In genomic region chr2:143171817-143172216, GRCh38 we compare ENCODE assay signal across 12 cellular contexts. TPM values are rescaled to one million over a fixed set of nuclear protein-coding genes. Genes with fewer than 3 reads are reported as not detected.
DNase-seq lines count a peak whose midpoint lies in the region; ATAC-seq, FAIRE-seq and TF ChIP-seq lines count a peak whose summit lies in the region.
"Had no signal": no experiment of that assay in that cellular context is flagged by ENCODE, and none has a peak within 500 bp of the region (broad histone marks: within the 10 kb centered on the region; RNA-seq: fewer than 3 reads in every experiment).

No MANE protein-coding gene starts in this region.

- no peaks in the 10 kb centered on the region for H3K4me1 ChIP-seq in HCT116 (ENCODE audit: control insufficient read depth in 1 of 2, insufficient read depth in 2 of 2, low read length in 2 of 2)
- H3K4me1 ChIP-seq in gastroesophageal sphincter: no peaks in the 10 kb centered on the region

- H3K27ac ChIP-seq in HCT116 (ENCODE audit: low read depth, low read length) (no peak overlapping the region), gastroesophageal sphincter (no peak overlapping the region)

- TF ChIP-seq POLR2A in HCT116 (IDR thresholded peaks at IDR 0.05; ENCODE audit: borderline replicate concordance, extremely low read depth, insufficient read depth, insufficient read length) (no peak), GM12891 (IDR thresholded peaks at IDR 0.05; ENCODE audit: low read depth, low read length) (no peak), gastroesophageal sphincter (IDR thresholded peaks at IDR 0.05) (no peak)

- TF ChIP-seq RAD21 in HCT116 (IDR thresholded peaks at IDR 0.05; ENCODE audit: low read depth): peak; percentile 41

- peaks cover 22% of the 10 kb centered on the region for H3K4me1 Mint-ChIP-seq in WTC11
- H3K4me1 Mint-ChIP-seq in stimulated activated naive CD8-positive, alpha-beta T cell treated with anti-CD3 and anti-CD28 coated beads, Interleukin-15, amount 100 ng/mL, for 72 hours: peaks cover 61% of the 10 kb centered on the region

- no peak overlapping the region for H2AFZ ChIP-seq in HCT116 (ENCODE audit: low read depth, low read length, poor library complexity, severe bottlenecking)

- BruUV-seq in HCT116 (replicated peaks; lab: Mats Ljungman, UMichigan): no TSS peak

- no peaks in the 10 kb centered on the region for H3K36me3 Mint-ChIP-seq in WTC11

- RAD21 ChIA-PET in HCT116 (lab: Charles Lee; ENCODE audit: low non-redundant PET in 1 of 2, low total read pairs in 2 of 2, uncharacterized antibody in 2 of 2, unreplicated experiment in 2 of 2): no interaction called here

- TF ChIP-seq CTCF in HCT116 (IDR thresholded peaks at IDR 0.05 in 2 of 3, conservative IDR thresholded peaks at IDR 0.05 in 1 of 3; ENCODE audit: borderline replicate concordance in 1 of 3, insufficient read depth in 1 of 3, low read depth in 2 of 3, low read length in 2 of 3): peak; percentile 21 to 34 (median 23); a peak in 4 of 6 replicates
- no peak for TF ChIP-seq CTCF in WTC11 (IDR thresholded peaks at IDR 0.05)
- peak in 1 of 4 experiments; percentile 14 for TF ChIP-seq CTCF in gastroesophageal sphincter (IDR thresholded peaks at IDR 0.05)

- no peak overlapping the region for H3K4me3 Mint-ChIP-seq in WTC11
- H3K4me3 Mint-ChIP-seq in stimulated activated naive CD8-positive, alpha-beta T cell treated with anti-CD3 and anti-CD28 coated beads, Interleukin-15, amount 100 ng/mL, for 72 hours: no peak overlapping the region
- H3K4me3 Mint-ChIP-seq: stimulated activated naive CD8-positive, alpha-beta T cell treated with anti-CD3 and anti-CD28 coated beads, Interleukin-15, Interleukin-2, amounts not matched to agents 100 ng/mL and 50 ng/mL, for 24 hours had no signal

- ATAC-seq in HCT116 (peak; percentile 52; the same call in 1 of the 2 replicates), WTC11 (peak; percentile 81), gastroesophageal sphincter (no peak)
- ATAC-seq in stimulated activated naive CD8-positive, alpha-beta T cell treated with anti-CD3 and anti-CD28 coated beads, Interleukin-15, amount 100 ng/mL, for 72 hours: no peak

- H3K9me3 ChIP-seq in HCT116 (ENCODE audit: control insufficient read depth in 1 of 2, insufficient read depth in 1 of 2, low read depth in 1 of 2, low read length in 2 of 2) (no peaks in the 10 kb centered on the region), gastroesophageal sphincter (no peaks in the 10 kb centered on the region)

- no peaks in the 10 kb centered on the region for H3K79me2 ChIP-seq in HCT116 (ENCODE audit: insufficient read depth, low read length)

- H3K36me3 ChIP-seq in HCT116 (ENCODE audit: control insufficient read depth in 1 of 2, insufficient read depth in 2 of 2, low read length in 2 of 2): no peaks in the 10 kb centered on the region
- no peaks in the 10 kb centered on the region for H3K36me3 ChIP-seq in gastroesophageal sphincter

- POLR2A ChIA-PET in HCT116 (lab: Charles Lee): no interaction called here
- POLR2A ChIA-PET in WTC11 (lab: Charles Lee): interaction anchor here (0.9 kb wide), 1 partner anchor 9 kb away, joined by 3 read pairs; no protein-coding TSS in a partner anchor

- H3K4me2 ChIP-seq in HCT116 (ENCODE audit: low read length): no peak overlapping the region

- H3K27ac Mint-ChIP-seq in WTC11: no peak overlapping the region
- H3K27ac Mint-ChIP-seq in stimulated activated naive CD8-positive, alpha-beta T cell treated with anti-CD3 and anti-CD28 coated beads, Interleukin-15, amount 100 ng/mL, for 72 hours: no peak overlapping the region
- H3K27ac Mint-ChIP-seq: stimulated activated naive CD8-positive, alpha-beta T cell treated with anti-CD3 and anti-CD28 coated beads, Interleukin-15, Interleukin-2, amounts not matched to agents 100 ng/mL and 50 ng/mL, for 24 hours had no signal

- TF ChIP-seq EP300 in gastroesophageal sphincter (IDR thresholded peaks at IDR 0.05): no peak

- H3K9me2 ChIP-seq in HCT116 (ENCODE audit: insufficient read depth): no peaks in the 10 kb centered on the region

- H3K4me3 ChIP-seq in HCT116 (replicated peaks in 1 of 2; ENCODE audit: low read depth in 1 of 2, low read length in 2 of 2): no peak overlapping the region
- H3K4me3 ChIP-seq in gastroesophageal sphincter: no peak overlapping the region

- CTCF ChIA-PET in HCT116 (lab: Charles Lee) (interaction anchor here (0.7 to 1.4 kb wide), 3 partner anchors 10 to 87 kb away, joined by 3 to 8 read pairs (median 3); no protein-coding TSS in a partner anchor), WTC11 (lab: Charles Lee) (interaction anchor here (0.9 to 2.2 kb wide), 7 partner anchors 10 to 90 kb away, joined by 3 to 19 read pairs (median 4); no protein-coding TSS in a partner anchor)

- no peak overlapping the region for H3K9ac ChIP-seq in HCT116 (ENCODE audit: low read length)

- H3K9me3 Mint-ChIP-seq in WTC11: no peaks in the 10 kb centered on the region
- H3K9me3 Mint-ChIP-seq in stimulated activated naive CD8-positive, alpha-beta T cell treated with anti-CD3 and anti-CD28 coated beads, Interleukin-15, amount 100 ng/mL, for 72 hours: no peaks in the 10 kb centered on the region
- H3K9me3 Mint-ChIP-seq: stimulated activated naive CD8-positive, alpha-beta T cell treated with anti-CD3 and anti-CD28 coated beads, Interleukin-15, Interleukin-2, amounts not matched to agents 100 ng/mL and 50 ng/mL, for 24 hours had no signal

- H4K20me1 ChIP-seq in HCT116 (ENCODE audit: insufficient read depth): no peaks in the 10 kb centered on the region

- 42 to 75% methylated on average over 2 of the region's 2 CpGs for WGBS in gastroesophageal sphincter (ENCODE audit: low coverage in 1 of 2), 2 donors

- peaks cover 3% of the 10 kb centered on the region; the same call in 1 of the 2 replicates for H3K27me3 ChIP-seq in HCT116 (ENCODE audit: insufficient read depth, low read length)
- no peaks in the 10 kb centered on the region for H3K27me3 ChIP-seq in gastroesophageal sphincter

- no peak for FAIRE-seq in GM12891 (lab: Jason Lieb, UNC)

- DNase-seq in AG20443 (ENCODE audit: low spot score) (peak; percentile 14), HCT116 (ENCODE audit: low read depth, low spot score) (no peak), WTC11 (ENCODE audit: low spot score) (no peak), kidney tubule cell (ENCODE audit: low spot score) (peak; percentile 15), GM12891 (ENCODE audit: insufficient read length, low spot score) (no peak), pons (ENCODE audit: low spot score) (no peak)
- DNase-seq in stimulated activated naive CD8-positive, alpha-beta T cell treated with anti-CD3 and anti-CD28 coated beads, Interleukin-15, amount 100 ng/mL, for 72 hours: no peak
- DNase-seq: amniotic stem cell, GF-D8, NCI-H1436 treated with DMSO at 0.1 percent for 48 hours had no signal

- intact Hi-C loops in HCT116 (cut with micrococcal nuclease): no loop called here

- H3K27me3 Mint-ChIP-seq in WTC11 (ENCODE audit: low read depth): no peaks in the 10 kb centered on the region
- H3K27me3 Mint-ChIP-seq in stimulated activated naive CD8-positive, alpha-beta T cell treated with anti-CD3 and anti-CD28 coated beads, Interleukin-15, amount 100 ng/mL, for 72 hours: no peaks in the 10 kb centered on the region
- H3K27me3 Mint-ChIP-seq: stimulated activated naive CD8-positive, alpha-beta T cell treated with anti-CD3 and anti-CD28 coated beads, Interleukin-15, Interleukin-2, amounts not matched to agents 100 ng/mL and 50 ng/mL, for 24 hours had no signal

TF ChIP-seq in HCT116, 20 proteins besides CTCF, POLR2A, EP300 and RAD21 (continues in another document):
- TF ChIP-seq POLR2AphosphoS5 (IDR thresholded peaks at IDR 0.05; ENCODE audit: low read depth, low read length) (no peak), ZNF274 (IDR thresholded peaks at IDR 0.05; ENCODE audit: low read depth, low read length) (no peak), ZFX (IDR thresholded peaks at IDR 0.05) (no peak)

TF ChIP-seq in WTC11, 78 proteins besides CTCF, POLR2A, EP300 and RAD21:
- TF ChIP-seq TEAD1 (CRISPR knock-in tag; IDR thresholded peaks at IDR 0.05) (no peak), TEAD4 (CRISPR knock-in tag; IDR thresholded peaks at IDR 0.05) (peak; percentile 42; the same call in 1 of the 2 replicates)

TF ChIP-seq in GM12891, 5 proteins besides CTCF, POLR2A, EP300 and RAD21:
- TF ChIP-seq POU2F2 (IDR thresholded peaks at IDR 0.05; ENCODE audit: low read depth, low read length) (no peak), SPI1 (IDR thresholded peaks at IDR 0.05; ENCODE audit: low read depth, low read length) (no peak), POLR2AphosphoS5 (IDR thresholded peaks at IDR 0.05; ENCODE audit: low read depth, low read length) (no peak), TAF1 (IDR thresholded peaks at IDR 0.05; ENCODE audit: low read depth, low read length) (no peak), PAX5 (IDR thresholded peaks at IDR 0.05; ENCODE audit: insufficient read depth, low read length, severe bottlenecking) (no peak)

RNA-seq across cellular contexts. Expression of gene ARHGAP15, which starts 42.6 kb away (rescaled TPM):
- 0.42 TPM for total RNA-seq in HCT116 (2021; ENCODE audit: unreplicated experiment)
- not detected in 2 replicates for polyA plus RNA-seq in HCT116 (2012)
- total RNA-seq in WTC11 (2021): 0.25 to 0.28 TPM in 2 of 3 replicates, not detected in the other
- polyA plus RNA-seq in GM12891 (2012; ENCODE audit: low read depth, missing spikeins): 56.8 TPM
- 1 to 10 TPM; 3.4 to 9.3 (median 6.4) TPM for total RNA-seq in gastroesophageal sphincter

Comparison
In these comparisons a context has a peak if more than half of its experiments do, and no peak if none do; other contexts are left out.
1. DNase-seq: peak in AG20443 (single experiment) and kidney tubule cell (single experiment); none in HCT116 (single experiment), WTC11 (single experiment), stimulated activated naive CD8-positive, alpha-beta T cell treated with anti-CD3 and anti-CD28 coated beads, Interleukin-15, amount 100 ng/mL, for 72 hours (0 of 2), GM12891 (single experiment) and pons (single experiment).
2. ATAC-seq: peak in HCT116 (single experiment) and WTC11 (single experiment); none in stimulated activated naive CD8-positive, alpha-beta T cell treated with anti-CD3 and anti-CD28 coated beads, Interleukin-15, amount 100 ng/mL, for 72 hours (single experiment) and gastroesophageal sphincter (single experiment).